1 cellular context compared by ENCODE assay signal in the genomic region with DNA sequence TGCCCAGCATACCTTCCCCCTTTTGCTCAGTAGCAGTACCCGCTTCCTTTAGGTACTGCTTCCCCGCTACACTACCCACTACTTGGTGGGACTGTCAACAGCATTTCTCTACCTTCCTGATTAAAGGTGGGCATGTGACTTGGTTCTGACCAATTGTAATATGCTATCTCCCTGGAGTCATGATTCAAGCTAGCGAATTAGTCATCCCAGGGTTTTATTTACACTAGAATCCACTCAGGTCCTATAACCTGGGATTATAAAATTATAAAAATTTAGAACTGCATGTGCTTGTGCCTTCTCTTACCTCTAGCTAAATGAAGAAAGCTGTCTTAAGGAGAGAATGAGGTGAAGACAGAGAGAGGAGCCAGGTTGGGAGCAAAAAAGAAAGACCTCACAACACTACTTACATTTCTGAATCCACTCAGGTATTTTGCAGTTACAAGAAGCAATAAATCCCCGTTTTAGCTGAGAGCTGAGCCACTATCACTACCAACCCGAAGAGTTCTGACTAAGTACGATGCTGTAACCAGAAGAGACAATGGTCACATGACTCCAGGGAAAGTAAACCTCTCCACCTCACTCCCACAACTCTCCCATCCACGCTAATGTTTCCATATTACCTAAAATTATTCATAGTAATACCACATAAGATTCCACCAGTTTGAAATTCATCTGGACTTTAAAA.
TF ChIP-seq lines count a peak whose summit lies in the region.

No MANE protein-coding gene starts in this region.

TF ChIP-seq in HEK293, 187 proteins besides CTCF, POLR2A, EP300 and RAD21 (continued from another document):
- TF ChIP-seq, protein P1, sequence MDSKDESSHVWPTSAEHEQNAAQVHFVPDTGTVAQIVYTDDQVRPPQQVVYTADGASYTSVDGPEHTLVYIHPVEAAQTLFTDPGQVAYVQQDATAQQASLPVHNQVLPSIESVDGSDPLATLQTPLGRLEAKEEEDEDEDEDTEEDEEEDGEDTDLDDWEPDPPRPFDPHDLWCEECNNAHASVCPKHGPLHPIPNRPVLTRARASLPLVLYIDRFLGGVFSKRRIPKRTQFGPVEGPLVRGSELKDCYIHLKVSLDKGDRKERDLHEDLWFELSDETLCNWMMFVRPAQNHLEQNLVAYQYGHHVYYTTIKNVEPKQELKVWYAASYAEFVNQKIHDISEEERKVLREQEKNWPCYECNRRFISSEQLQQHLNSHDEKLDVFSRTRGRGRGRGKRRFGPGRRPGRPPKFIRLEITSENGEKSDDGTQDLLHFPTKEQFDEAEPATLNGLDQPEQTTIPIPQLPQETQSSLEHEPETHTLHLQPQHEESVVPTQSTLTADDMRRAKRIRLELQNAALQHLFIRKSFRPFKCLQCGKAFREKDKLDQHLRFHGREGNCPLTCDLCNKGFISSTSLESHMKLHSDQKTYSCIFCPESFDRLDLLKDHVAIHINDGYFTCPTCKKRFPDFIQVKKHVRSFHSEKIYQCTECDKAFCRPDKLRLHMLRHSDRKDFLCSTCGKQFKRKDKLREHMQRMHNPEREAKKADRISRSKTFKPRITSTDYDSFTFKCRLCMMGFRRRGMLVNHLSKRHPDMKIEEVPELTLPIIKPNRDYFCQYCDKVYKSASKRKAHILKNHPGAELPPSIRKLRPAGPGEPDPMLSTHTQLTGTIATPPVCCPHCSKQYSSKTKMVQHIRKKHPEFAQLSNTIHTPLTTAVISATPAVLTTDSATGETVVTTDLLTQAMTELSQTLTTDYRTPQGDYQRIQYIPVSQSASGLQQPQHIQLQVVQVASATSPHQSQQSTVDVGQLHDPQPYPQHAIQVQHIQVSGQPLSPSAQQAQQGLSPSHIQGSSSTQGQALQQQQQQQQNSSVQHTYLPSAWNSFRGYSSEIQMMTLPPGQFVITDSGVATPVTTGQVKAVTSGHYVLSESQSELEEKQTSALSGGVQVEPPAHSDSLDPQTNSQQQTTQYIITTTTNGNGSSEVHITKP (tag by site-specific recombination; IDR thresholded peaks at IDR 0.05): peak; percentile 46
- TF ChIP-seq MZF1 (tag by site-specific recombination; IDR thresholded peaks at IDR 0.05; ENCODE audit: borderline replicate concordance): peak; percentile 69
- TF ChIP-seq EGR2 (tag by site-specific recombination; IDR thresholded peaks at IDR 0.05; ENCODE audit: low read depth): no peak
- TF ChIP-seq, protein P2, sequence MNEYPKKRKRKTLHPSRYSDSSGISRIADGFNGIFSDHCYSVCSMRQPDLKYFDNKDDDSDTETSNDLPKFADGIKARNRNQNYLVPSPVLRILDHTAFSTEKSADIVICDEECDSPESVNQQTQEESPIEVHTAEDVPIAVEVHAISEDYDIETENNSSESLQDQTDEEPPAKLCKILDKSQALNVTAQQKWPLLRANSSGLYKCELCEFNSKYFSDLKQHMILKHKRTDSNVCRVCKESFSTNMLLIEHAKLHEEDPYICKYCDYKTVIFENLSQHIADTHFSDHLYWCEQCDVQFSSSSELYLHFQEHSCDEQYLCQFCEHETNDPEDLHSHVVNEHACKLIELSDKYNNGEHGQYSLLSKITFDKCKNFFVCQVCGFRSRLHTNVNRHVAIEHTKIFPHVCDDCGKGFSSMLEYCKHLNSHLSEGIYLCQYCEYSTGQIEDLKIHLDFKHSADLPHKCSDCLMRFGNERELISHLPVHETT (tag by site-specific recombination; IDR thresholded peaks at IDR 0.05): 0 out of 2 replicates have a peak, but pooled peaks have one; percentile 17
- TF ChIP-seq, protein P3, sequence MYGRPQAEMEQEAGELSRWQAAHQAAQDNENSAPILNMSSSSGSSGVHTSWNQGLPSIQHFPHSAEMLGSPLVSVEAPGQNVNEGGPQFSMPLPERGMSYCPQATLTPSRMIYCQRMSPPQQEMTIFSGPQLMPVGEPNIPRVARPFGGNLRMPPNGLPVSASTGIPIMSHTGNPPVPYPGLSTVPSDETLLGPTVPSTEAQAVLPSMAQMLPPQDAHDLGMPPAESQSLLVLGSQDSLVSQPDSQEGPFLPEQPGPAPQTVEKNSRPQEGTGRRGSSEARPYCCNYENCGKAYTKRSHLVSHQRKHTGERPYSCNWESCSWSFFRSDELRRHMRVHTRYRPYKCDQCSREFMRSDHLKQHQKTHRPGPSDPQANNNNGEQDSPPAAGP (tag by site-specific recombination; IDR thresholded peaks at IDR 0.05): no peak
- TF ChIP-seq ZNF701 (tag by site-specific recombination; IDR thresholded peaks at IDR 0.05): no peak
- no peak for TF ChIP-seq SALL2 (tag by site-specific recombination; IDR thresholded peaks at IDR 0.05; ENCODE audit: borderline replicate concordance)
- peak; percentile 24; the same call in 1 of the 2 replicates for TF ChIP-seq ZBTB20 (tag by site-specific recombination; IDR thresholded peaks at IDR 0.05)
- TF ChIP-seq, protein P4, sequence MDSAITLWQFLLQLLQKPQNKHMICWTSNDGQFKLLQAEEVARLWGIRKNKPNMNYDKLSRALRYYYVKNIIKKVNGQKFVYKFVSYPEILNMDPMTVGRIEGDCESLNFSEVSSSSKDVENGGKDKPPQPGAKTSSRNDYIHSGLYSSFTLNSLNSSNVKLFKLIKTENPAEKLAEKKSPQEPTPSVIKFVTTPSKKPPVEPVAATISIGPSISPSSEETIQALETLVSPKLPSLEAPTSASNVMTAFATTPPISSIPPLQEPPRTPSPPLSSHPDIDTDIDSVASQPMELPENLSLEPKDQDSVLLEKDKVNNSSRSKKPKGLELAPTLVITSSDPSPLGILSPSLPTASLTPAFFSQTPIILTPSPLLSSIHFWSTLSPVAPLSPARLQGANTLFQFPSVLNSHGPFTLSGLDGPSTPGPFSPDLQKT (IDR thresholded peaks at IDR 0.05; ENCODE audit: borderline replicate concordance, low read depth, low read length): no peak
- TF ChIP-seq, protein P5, sequence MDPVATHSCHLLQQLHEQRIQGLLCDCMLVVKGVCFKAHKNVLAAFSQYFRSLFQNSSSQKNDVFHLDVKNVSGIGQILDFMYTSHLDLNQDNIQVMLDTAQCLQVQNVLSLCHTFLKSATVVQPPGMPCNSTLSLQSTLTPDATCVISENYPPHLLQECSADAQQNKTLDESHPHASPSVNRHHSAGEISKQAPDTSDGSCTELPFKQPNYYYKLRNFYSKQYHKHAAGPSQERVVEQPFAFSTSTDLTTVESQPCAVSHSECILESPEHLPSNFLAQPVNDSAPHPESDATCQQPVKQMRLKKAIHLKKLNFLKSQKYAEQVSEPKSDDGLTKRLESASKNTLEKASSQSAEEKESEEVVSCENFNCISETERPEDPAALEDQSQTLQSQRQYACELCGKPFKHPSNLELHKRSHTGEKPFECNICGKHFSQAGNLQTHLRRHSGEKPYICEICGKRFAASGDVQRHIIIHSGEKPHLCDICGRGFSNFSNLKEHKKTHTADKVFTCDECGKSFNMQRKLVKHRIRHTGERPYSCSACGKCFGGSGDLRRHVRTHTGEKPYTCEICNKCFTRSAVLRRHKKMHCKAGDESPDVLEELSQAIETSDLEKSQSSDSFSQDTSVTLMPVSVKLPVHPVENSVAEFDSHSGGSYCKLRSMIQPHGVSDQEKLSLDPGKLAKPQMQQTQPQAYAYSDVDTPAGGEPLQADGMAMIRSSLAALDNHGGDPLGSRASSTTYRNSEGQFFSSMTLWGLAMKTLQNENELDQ (tag by site-specific recombination; IDR thresholded peaks at IDR 0.05; ENCODE audit: low read depth): no peak
- no peak for TF ChIP-seq TRIM28 (IDR thresholded peaks at IDR 0.05; ENCODE audit: borderline replicate concordance, low read length)
- peak; percentile 51 for TF ChIP-seq ZNF335 (tag by site-specific recombination; conservative IDR thresholded peaks at IDR 0.05)
- TF ChIP-seq ZNF426 (tag by site-specific recombination; IDR thresholded peaks at IDR 0.05): no peak
- TF ChIP-seq ZNF623 (tag by site-specific recombination; IDR thresholded peaks at IDR 0.05): no peak
- peak; percentile 85 for TF ChIP-seq PRDM1 (tag by site-specific recombination; IDR thresholded peaks at IDR 0.05)
- TF ChIP-seq ZNF664 (tag by site-specific recombination; IDR thresholded peaks at IDR 0.05): 0 out of 2 replicates have a peak, but pooled peaks have one; percentile 23
- peak; percentile 33; the same call in 1 of the 2 replicates for TF ChIP-seq ZNF10 (tag by site-specific recombination; IDR thresholded peaks at IDR 0.05)
- no peak for TF ChIP-seq ZXDB (tag by site-specific recombination; IDR thresholded peaks at IDR 0.05)
- no peak for TF ChIP-seq ZBTB1 (tag by site-specific recombination; IDR thresholded peaks at IDR 0.05)
TF ChIP-seq in HEK293: peak in this region for 14.
